Comparison of ENCODE assay signal across 18 cellular contexts in genomic region chr3:140950154-140950553, GRCh38.
"Had no signal": no experiment of that assay in that cellular context is flagged by ENCODE, and none has a peak within 500 bp of the region (broad histone marks: within the 10 kb centered on the region; RNA-seq: fewer than 3 reads in every experiment).

No MANE protein-coding gene starts in this region.

- ATAC-seq: activated CD4-positive, alpha-beta T cell treated with anti-CD3 and anti-CD28 coated beads for 36 hours; natural killer cell treated with Interleukin-12 subunit alpha and Interleukin-12 subunit beta and Interleukin-15 and Interleukin-18, amount 100 ng/mL, for 72 hours; stimulated activated naive B cell treated with anti-CD40 and anti-IgM and Interleukin-4, amounts not matched to agents 10 μg/mL and 1 μg/mL and 100 μg/mL, for 72 hours had no signal

- H3K36me3 ChIP-seq: sigmoid colon, upper lobe of left lung had no signal

- H3K9me3 ChIP-seq: sigmoid colon, SK-N-SH, upper lobe of left lung had no signal

- H3K36me3 Mint-ChIP-seq: immature natural killer cell; natural killer cell treated with Interleukin-12 subunit alpha and Interleukin-12 subunit beta and Interleukin-15 and Interleukin-18, amount 100 ng/mL, for 72 hours had no signal

- H3K27ac ChIP-seq: parathyroid adenoma, sigmoid colon, upper lobe of left lung had no signal

- H3K27ac Mint-ChIP-seq: activated CD4-positive, alpha-beta memory T cell treated with anti-CD3 and anti-CD28 coated beads for 36 hours; activated CD4-positive, alpha-beta T cell treated with anti-CD3 and anti-CD28 coated beads for 36 hours; activated naive CD4-positive, alpha-beta T cell treated with anti-CD3 and anti-CD28 coated beads, Interleukin-2, amount 10 ng/mL, durations not matched to agents 7 days and 5 days; memory B cell; natural killer cell treated with Interleukin-12 subunit alpha and Interleukin-12 subunit beta and Interleukin-15 and Interleukin-18, amount 100 ng/mL, for 72 hours; stimulated activated naive B cell treated with anti-CD40 and anti-IgM and Interleukin-4, amounts not matched to agents 10 μg/mL and 1 μg/mL and 100 μg/mL, for 72 hours had no signal

- H3K4me3 Mint-ChIP-seq: activated CD4-positive, alpha-beta memory T cell treated with anti-CD3 and anti-CD28 coated beads for 36 hours; activated CD4-positive, alpha-beta T cell treated with anti-CD3 and anti-CD28 coated beads for 36 hours; activated naive CD4-positive, alpha-beta T cell treated with anti-CD3 and anti-CD28 coated beads, Interleukin-2, amount 10 ng/mL, durations not matched to agents 7 days and 5 days; immature natural killer cell; memory B cell; natural killer cell treated with Interleukin-12 subunit alpha and Interleukin-12 subunit beta and Interleukin-15 and Interleukin-18, amount 100 ng/mL, for 72 hours; stimulated activated naive B cell treated with anti-CD40 and anti-IgM and Interleukin-4, amounts not matched to agents 10 μg/mL and 1 μg/mL and 100 μg/mL, for 72 hours had no signal

- H3K27me3 ChIP-seq: sigmoid colon, upper lobe of left lung had no signal

- H3K4me3 ChIP-seq: sigmoid colon, upper lobe of left lung had no signal

- FAIRE-seq: endometrium had no signal

- DNase-seq: activated CD4-positive, alpha-beta memory T cell treated with anti-CD3 and anti-CD28 coated beads for 36 hours; activated CD4-positive, alpha-beta T cell treated with anti-CD3 and anti-CD28 coated beads for 36 hours; activated effector memory CD4-positive, alpha-beta T cell treated with anti-CD3 and anti-CD28 coated beads, Interleukin-2, amount 50 U/mL, for 16 hours; activated naive CD4-positive, alpha-beta T cell treated with anti-CD3 and anti-CD28 coated beads, Interleukin-2, amount 10 ng/mL, durations not matched to agents 7 days and 5 days; amygdala; cortex of kidney; immature natural killer cell; sigmoid colon; SK-N-SH; stimulated activated CD4-positive, alpha-beta T cell treated with anti-CD3 and anti-CD28 coated beads, Interleukin-2, amount 100 ng/mL, for 48 hours; stimulated activated CD8-positive, alpha-beta memory T cell treated with anti-CD3 and anti-CD28 coated beads, Interleukin-4, amount 100 ng/mL, for 48 hours; stimulated activated naive B cell treated with anti-CD40 and anti-IgM and Interleukin-4, amounts not matched to agents 10 μg/mL and 1 μg/mL and 100 μg/mL, for 72 hours; T-helper 9 cell; upper lobe of left lung had no signal

- H2AFZ ChIP-seq: parathyroid adenoma had no signal

- H3K9me2 ChIP-seq: SK-N-SH had no signal

- H3K4me2 ChIP-seq: SK-N-SH had no signal

- H3K27me3 Mint-ChIP-seq: activated CD4-positive, alpha-beta memory T cell treated with anti-CD3 and anti-CD28 coated beads for 36 hours; activated CD4-positive, alpha-beta T cell treated with anti-CD3 and anti-CD28 coated beads for 36 hours; activated naive CD4-positive, alpha-beta T cell treated with anti-CD3 and anti-CD28 coated beads, Interleukin-2, amount 10 ng/mL, durations not matched to agents 7 days and 5 days; memory B cell; natural killer cell treated with Interleukin-12 subunit alpha and Interleukin-12 subunit beta and Interleukin-15 and Interleukin-18, amount 100 ng/mL, for 72 hours; stimulated activated naive B cell treated with anti-CD40 and anti-IgM and Interleukin-4, amounts not matched to agents 10 μg/mL and 1 μg/mL and 100 μg/mL, for 72 hours had no signal

- H3K9me3 Mint-ChIP-seq: activated CD4-positive, alpha-beta memory T cell treated with anti-CD3 and anti-CD28 coated beads for 36 hours; activated naive CD4-positive, alpha-beta T cell treated with anti-CD3 and anti-CD28 coated beads, Interleukin-2, amount 10 ng/mL, durations not matched to agents 7 days and 5 days; immature natural killer cell; memory B cell; natural killer cell treated with Interleukin-12 subunit alpha and Interleukin-12 subunit beta and Interleukin-15 and Interleukin-18, amount 100 ng/mL, for 72 hours; stimulated activated naive B cell treated with anti-CD40 and anti-IgM and Interleukin-4, amounts not matched to agents 10 μg/mL and 1 μg/mL and 100 μg/mL, for 72 hours had no signal
